Comparison of ENCODE assay signal across 8 cellular contexts in the genomic region with DNA sequence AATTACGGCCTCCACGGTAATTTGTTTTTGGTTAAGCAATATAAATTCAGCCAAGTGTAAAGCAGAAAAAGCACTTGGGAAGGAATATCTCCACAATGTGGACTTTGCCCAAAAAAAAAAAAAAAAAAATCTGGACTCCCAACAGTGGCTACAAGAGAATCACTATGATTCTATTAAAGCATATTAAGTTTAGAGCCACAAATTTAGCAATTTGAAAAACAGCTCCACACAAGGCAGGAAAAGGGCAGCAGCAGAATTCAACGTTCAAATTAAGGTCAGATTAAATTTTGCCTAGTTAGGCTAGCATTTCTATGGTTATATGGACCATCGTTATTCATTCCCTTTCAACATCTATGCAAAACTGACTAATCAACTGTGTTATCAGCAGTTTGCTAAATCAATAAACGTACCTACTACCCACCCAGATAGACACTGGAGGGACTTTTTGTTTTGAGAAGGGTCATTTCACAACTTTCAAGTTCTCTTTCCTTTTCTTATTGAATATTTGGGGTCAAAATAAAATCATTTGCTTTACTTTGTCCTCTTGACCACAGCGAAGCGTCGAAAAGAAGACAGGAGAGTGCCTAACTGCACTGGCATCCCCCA. TPM values are rescaled to one million over a fixed set of nuclear protein-coding genes. Genes with fewer than 3 reads are reported as not detected.
DNase-seq lines count a peak whose midpoint lies in the region; ATAC-seq and TF ChIP-seq lines count a peak whose summit lies in the region.

No MANE protein-coding gene starts in this region.

- peak overlapping the region; percentile 81 for H3K4me3 Mint-ChIP-seq in activated CD4-positive, alpha-beta memory T cell treated with anti-CD3 and anti-CD28 coated beads, Interleukin-2, amount 10 ng/mL, durations not matched to agents 7 days and 5 days
- H3K4me3 Mint-ChIP-seq in type B pancreatic cell, result peak overlapping the region; percentile 91

- no peak for DNase-seq in HFF-Myc (ENCODE audit: extremely low read depth, low read depth)
- DNase-seq in activated CD4-positive, alpha-beta memory T cell treated with anti-CD3 and anti-CD28 coated beads, Interleukin-2, amount 10 ng/mL, durations not matched to agents 7 days and 5 days, result no peak
- peak; percentile 3 for DNase-seq in left kidney (ENCODE audit: low read depth, low spot score)
- DNase-seq in type B pancreatic cell (ENCODE audit: extremely low spot score, unreplicated experiment), result no peak
- DNase-seq in CD1c-positive myeloid dendritic cell (ENCODE audit: extremely low spot score), result no peak
- DNase-seq in NCI-H2196 (lab: John Stamatoyannopoulos, UW; ENCODE audit: unreplicated experiment), result no peak

- H3K4me1 Mint-ChIP-seq in activated CD4-positive, alpha-beta memory T cell treated with anti-CD3 and anti-CD28 coated beads, Interleukin-2, amount 10 ng/mL, durations not matched to agents 7 days and 5 days, result peaks cover 28% of the 10 kb centered on the region
- H3K4me1 Mint-ChIP-seq in type B pancreatic cell (ENCODE audit: unreplicated experiment), result peaks cover 16% of the 10 kb centered on the region

- peak overlapping the region; percentile 90 for H3K4me3 ChIP-seq in HFF-Myc (replicated peaks; ENCODE audit: low read depth, low read length)

- TF ChIP-seq CTCF in HFF-Myc (IDR thresholded peaks at IDR 0.05; ENCODE audit: low read depth, low read length, missing control alignments) (no peak), type B pancreatic cell (conservative IDR thresholded peaks at IDR 0.05) (no peak)

- POLR2A ChIA-PET in activated CD4-positive, alpha-beta memory T cell treated with anti-CD3 and anti-CD28 coated beads, Interleukin-2, amount 10 ng/mL, durations not matched to agents 7 days and 5 days (lab: Charles Lee), result interaction anchor here (0.7 to 3.2 kb wide), 11 partner anchors 11 to 283 kb away, joined by 3 to 73 read pairs (median 5); a partner anchor contains a TSS

- H3K9me3 Mint-ChIP-seq in activated CD4-positive, alpha-beta memory T cell treated with anti-CD3 and anti-CD28 coated beads, Interleukin-2, amount 10 ng/mL, durations not matched to agents 7 days and 5 days, result peaks cover 6% of the 10 kb centered on the region
- peaks cover under 1% of the 10 kb centered on the region for H3K9me3 Mint-ChIP-seq in type B pancreatic cell

- H3K36me3 Mint-ChIP-seq in activated CD4-positive, alpha-beta memory T cell treated with anti-CD3 and anti-CD28 coated beads, Interleukin-2, amount 10 ng/mL, durations not matched to agents 7 days and 5 days (ENCODE audit: low read depth), result peaks cover 31% of the 10 kb centered on the region
- H3K36me3 Mint-ChIP-seq in type B pancreatic cell, result peaks cover 28% of the 10 kb centered on the region

- peak overlapping the region; percentile 85 for H3K27ac Mint-ChIP-seq in activated CD4-positive, alpha-beta memory T cell treated with anti-CD3 and anti-CD28 coated beads, Interleukin-2, amount 10 ng/mL, durations not matched to agents 7 days and 5 days
- H3K27ac Mint-ChIP-seq in type B pancreatic cell, result peak overlapping the region; percentile 89

- ATAC-seq in GM18498 (IDR thresholded peaks at IDR 0.05; ENCODE audit: unreplicated experiment) (peak; percentile 0), GM21360 (IDR thresholded peaks at IDR 0.05; ENCODE audit: unreplicated experiment) (no peak)

- no peaks in the 10 kb centered on the region for H3K27me3 Mint-ChIP-seq in activated CD4-positive, alpha-beta memory T cell treated with anti-CD3 and anti-CD28 coated beads, Interleukin-2, amount 10 ng/mL, durations not matched to agents 7 days and 5 days
- no peaks in the 10 kb centered on the region for H3K27me3 Mint-ChIP-seq in type B pancreatic cell

- CTCF ChIA-PET in activated CD4-positive, alpha-beta memory T cell treated with anti-CD3 and anti-CD28 coated beads, Interleukin-2, amount 10 ng/mL, durations not matched to agents 7 days and 5 days (lab: Charles Lee), result interaction anchor here (1.0 to 1.3 kb wide), 2 partner anchors 37 to 177 kb away, joined by 3 to 4 read pairs; no protein-coding TSS in a partner anchor

RNA-seq across cellular contexts. Expression of a gene that starts 1.0 kb away (rescaled TPM):
- 10 to 100 TPM; 14.8 to 15.7 TPM for total RNA-seq in activated CD4-positive, alpha-beta memory T cell treated with anti-CD3 and anti-CD28 coated beads, Interleukin-2, amount 10 ng/mL, durations not matched to agents 7 days and 5 days
- total RNA-seq in type B pancreatic cell (ENCODE audit: low replicate concordance), result 16.6 and 19.6 TPM in 2 replicates

RNA-seq across cellular contexts. Expression of a gene that starts 40.0 kb away (rescaled TPM):
- 10 to 100 TPM; 55.7 to 59.8 TPM for total RNA-seq in activated CD4-positive, alpha-beta memory T cell treated with anti-CD3 and anti-CD28 coated beads, Interleukin-2, amount 10 ng/mL, durations not matched to agents 7 days and 5 days
- total RNA-seq in type B pancreatic cell (ENCODE audit: low replicate concordance), result 25.4 and 32.5 TPM in 2 replicates
